ENCODE assay signal across 8 cellular contexts in the genomic region with DNA sequence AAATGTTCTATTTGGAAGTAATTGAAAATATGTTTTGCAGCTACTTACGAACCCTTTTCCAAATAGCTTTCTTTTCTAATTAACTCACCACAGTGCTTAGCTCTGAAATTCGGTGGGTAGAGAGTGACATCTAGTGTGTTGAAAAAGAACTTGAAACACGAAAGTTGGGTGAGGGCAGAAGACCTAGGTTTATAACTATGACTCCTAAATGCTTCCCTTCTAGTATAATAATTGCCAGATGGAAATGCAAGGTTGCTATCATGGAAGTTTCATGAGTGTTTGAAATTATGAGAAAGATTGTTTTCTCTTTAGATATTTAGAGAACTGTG.
DNase-seq lines count a peak whose midpoint lies in the region; ATAC-seq, FAIRE-seq and TF ChIP-seq lines count a peak whose summit lies in the region.

No MANE protein-coding gene starts in this region.

- FAIRE-seq in G401.6 (lab: Jason Lieb, UNC) = peak; percentile 78

- H4K20me1 ChIP-seq in H9 (ENCODE audit: control insufficient read depth, insufficient read depth, insufficient read length) = no peaks in the 10 kb centered on the region

- TF ChIP-seq CTCF in H9 (conservative IDR thresholded peaks at IDR 0.05) (peak; percentile 76), body of pancreas (IDR thresholded peaks at IDR 0.05) (peak in 6 of 7 experiments; percentile 8 to 57 (median 42))

- H3K18ac ChIP-seq in H9 (ENCODE audit: insufficient read length, low read depth, low read length) = no peak overlapping the region

- H2BK12ac ChIP-seq in H9 (ENCODE audit: insufficient read length, low read depth, low read length) = no peak overlapping the region

- H3K14ac ChIP-seq in H9 (ENCODE audit: insufficient read depth, low read length) = no peak overlapping the region

- H3K36me3 ChIP-seq in body of pancreas (replicated peaks in 1 of 2; ENCODE audit: insufficient read depth in 1 of 2, low read depth in 2 of 2) = no peaks in the 10 kb centered on the region

- H2BK20ac ChIP-seq in H9 (ENCODE audit: low read depth, low read length, poor library complexity, severe bottlenecking) = no peak overlapping the region

- H3K56ac ChIP-seq in H9 (ENCODE audit: insufficient read length, low read depth, low read length) = no peak overlapping the region

- no peaks in the 10 kb centered on the region for H3K79me2 ChIP-seq in H9 (ENCODE audit: insufficient read depth, low read length)

- H3K36me3 Mint-ChIP-seq in H9 (ENCODE audit: insufficient read depth in 1 of 3, low read depth in 3 of 3) = no peaks in the 10 kb centered on the region

- H3K79me1 ChIP-seq in H9 (ENCODE audit: insufficient read depth, low read depth, low read length, poor library complexity, severe bottlenecking) = no peaks in the 10 kb centered on the region

- H2AFZ ChIP-seq in H9 (ENCODE audit: low read length) = no peak overlapping the region

- H3K4me3 ChIP-seq in body of pancreas = no peak overlapping the region

- H3K23me2 ChIP-seq in H9 (ENCODE audit: insufficient read length, low read depth, low read length, poor library complexity, severe bottlenecking) = no peaks in the 10 kb centered on the region

- H4K91ac ChIP-seq in H9 (ENCODE audit: insufficient read length, low read depth, low read length) = no peak overlapping the region

- no peak overlapping the region for H3K9ac ChIP-seq in H9 (ENCODE audit: extremely low read depth, insufficient read length, low read length)

- intact Hi-C loops in body of pancreas (cut with DNase I) = no loop called here

- H4K5ac ChIP-seq in H9 (ENCODE audit: insufficient read length, low read depth, low read length) = no peak overlapping the region

- H3K27ac ChIP-seq in H9 (ENCODE audit: insufficient read length, low read depth, low read length) (no peak overlapping the region), body of pancreas (no peak overlapping the region)

- H3K27me3 Mint-ChIP-seq in H9 (ENCODE audit: low read depth) = no peaks in the 10 kb centered on the region

- DNase-seq in H9 (no peak), NCI-H2171 treated with DMSO at 0.1 percent for 48 hours (lab: John Stamatoyannopoulos, UW) (peak; percentile 47), body of pancreas (no peak), kidney glomerular epithelial cell (lab: John Stamatoyannopoulos, UW) (peak; percentile 48), C1 segment of cervical spinal cord (lab: John Stamatoyannopoulos, UW) (no peak)
- DNase-seq in stimulated activated naive CD4-positive, alpha-beta T cell treated with Interleukin-2 at 50 U/mL for 16 hours (lab: John Stamatoyannopoulos, UW) = no peak

- no peak overlapping the region for H2BK120ac ChIP-seq in H9 (ENCODE audit: low read depth, low read length, poor library complexity, severe bottlenecking)

- H3K4me1 ChIP-seq in H9 (ENCODE audit: insufficient read depth, low read length) (0 out of 2 replicates have a peak, but pooled peaks cover 3% of the 10 kb centered on the region), body of pancreas (no peaks in the 10 kb centered on the region)

- H3K9me3 ChIP-seq in H9 (ENCODE audit: control insufficient read depth, low read depth, low read length) = no peaks in the 10 kb centered on the region
- H3K9me3 ChIP-seq in body of pancreas = no peaks in the 10 kb centered on the region

- no CpG with 5 or more reads among the region's 3 CpGs for WGBS in H9 (ENCODE audit: extremely low coverage, insufficient read length, low lambda C conversion rate)
- 3 to 5% methylated on average over 3 of the region's 3 CpGs for WGBS in body of pancreas, 2 donors

- no peak overlapping the region for H4K8ac ChIP-seq in H9 (replicated peaks; ENCODE audit: insufficient read length, low read depth, low read length)

- H2AK5ac ChIP-seq in H9 (ENCODE audit: insufficient read length, low read length) = no peak overlapping the region

- no peak overlapping the region for H3K4me2 ChIP-seq in H9 (ENCODE audit: insufficient read depth, insufficient read length, low read length)

- no peak for TF ChIP-seq POLR2A in body of pancreas (IDR thresholded peaks at IDR 0.05)

- H3K4me3 Mint-ChIP-seq in H9 = no peak overlapping the region

- no peak overlapping the region for H3T11ph ChIP-seq in H9 (ENCODE audit: low read length)

- ATAC-seq in body of pancreas (no peak), HG02981 (IDR thresholded peaks at IDR 0.05; ENCODE audit: unreplicated experiment) (no peak)

- no peak overlapping the region for H2BK5ac ChIP-seq in H9 (ENCODE audit: insufficient read length, low read length)

- H3K27me3 ChIP-seq in H9 (ENCODE audit: insufficient read depth, low read length) (no peaks in the 10 kb centered on the region), body of pancreas (no peaks in the 10 kb centered on the region)

- H2BK15ac ChIP-seq in H9 (ENCODE audit: low read depth, low read length) = no peak overlapping the region

- H3K27ac Mint-ChIP-seq in H9 = no peak overlapping the region

- H3K4ac ChIP-seq in H9 (ENCODE audit: low read depth, low read length) = no peak overlapping the region

- H3K9me3 Mint-ChIP-seq in H9 = no peaks in the 10 kb centered on the region

- no peak overlapping the region for H3K23ac ChIP-seq in H9 (ENCODE audit: insufficient read length, low read depth, low read length)

- peaks cover 18 to 27% of the 10 kb centered on the region in 2 experiments for H3K4me1 Mint-ChIP-seq in H9

Comparison
In these comparisons a context has a peak if more than half of its experiments do, and no peak if none do; other contexts are left out.
1. DNase-seq: peak in NCI-H2171 treated with DMSO at 0.1 percent for 48 hours (single experiment) and kidney glomerular epithelial cell (single experiment); none in H9 (single experiment), body of pancreas (0 of 4), C1 segment of cervical spinal cord (0 of 14) and stimulated activated naive CD4-positive, alpha-beta T cell treated with Interleukin-2 at 50 U/mL for 16 hours (single experiment).